25 cellular contexts compared by ENCODE assay signal in the genomic region with DNA sequence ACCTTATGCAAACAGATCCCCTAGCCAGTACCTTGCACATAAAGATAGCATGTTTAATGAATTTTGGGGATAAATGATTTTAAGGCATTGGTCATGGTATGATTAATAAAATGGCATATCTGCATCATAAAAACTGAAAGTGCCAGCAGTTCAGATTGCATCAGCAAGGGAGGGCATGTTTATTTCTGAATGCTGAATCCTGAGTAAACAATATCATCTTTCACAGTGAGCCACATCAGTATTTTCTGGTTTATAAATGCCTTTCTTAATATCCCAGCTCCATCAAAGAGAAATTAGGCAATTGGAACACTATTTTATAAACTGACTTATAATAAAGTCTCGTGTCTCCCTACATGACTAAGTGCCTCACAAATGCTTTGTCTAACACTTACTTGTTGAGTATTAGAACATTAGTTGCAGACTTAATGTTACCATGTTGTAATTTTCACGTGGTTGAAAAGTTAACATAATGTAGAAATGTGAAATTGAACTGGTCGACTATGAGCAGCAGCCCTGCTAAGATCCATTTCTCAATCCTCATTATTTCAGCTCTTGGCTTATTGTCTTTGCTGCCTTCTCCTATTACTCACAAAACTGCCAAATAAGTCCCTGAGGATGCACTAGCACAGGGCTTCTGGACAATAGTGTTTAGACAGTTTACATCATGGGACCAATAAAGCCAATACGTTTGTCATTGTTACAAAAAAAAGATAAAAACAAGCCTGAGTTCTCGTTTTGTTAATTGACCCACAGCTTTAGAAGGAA. TPM values are rescaled to one million over a fixed set of nuclear protein-coding genes. Genes with fewer than 3 reads are reported as not detected.
DNase-seq lines count a peak whose midpoint lies in the region; ATAC-seq, FAIRE-seq and TF ChIP-seq lines count a peak whose summit lies in the region.
"Had no signal": no experiment of that assay in that cellular context is flagged by ENCODE, and none has a peak within 500 bp of the region (broad histone marks: within the 10 kb centered on the region; RNA-seq: fewer than 3 reads in every experiment).

No MANE protein-coding gene starts in this region.

- DNase-seq in activated naive CD4-positive, alpha-beta T cell treated with anti-CD3 and anti-CD28 coated beads, Interleukin-2, amount 50 U/mL, for 16 hours, result no peak
- DNase-seq in dedifferentiated amniotic fluid mesenchymal stem cell (ENCODE audit: extremely low spot score) (peak; percentile 32), mesenchymal stem cell (no peak), aorta (no peak), D721Med (ENCODE audit: insufficient read length, low spot score) (no peak)
- DNase-seq: 8988T; activated CD8-positive, alpha-beta memory T cell treated with anti-CD3 and anti-CD28 coated beads for 24 hours; BE2C; Karpas-422; naive thymus-derived CD8-positive, alpha-beta T cell; NCI-H1092; NCI-H2029 treated with DMSO at 0.1 percent for 48 hours; NCI-H526; stimulated activated CD4-positive, alpha-beta T cell treated with anti-CD3 and anti-CD28 coated beads, Interleukin-4, amount 100 ng/mL, for 24 hours; T1000; upper lobe of left lung had no signal

- H2BK15ac ChIP-seq in mesenchymal stem cell (ENCODE audit: low read depth, poor library complexity, severe bottlenecking), result no peak overlapping the region

- no peak overlapping the region for H3K4me3 Mint-ChIP-seq in activated naive CD4-positive, alpha-beta T cell treated with anti-CD3 and anti-CD28 coated beads, Interleukin-2, amount 50 U/mL, for 24 hours
- H3K4me3 Mint-ChIP-seq: memory B cell; naive thymus-derived CD8-positive, alpha-beta T cell; stimulated activated naive CD8-positive, alpha-beta T cell treated with anti-CD3 and anti-CD28 coated beads, Interleukin-15, Interleukin-2, amounts not matched to agents 100 ng/mL and 50 ng/mL, for 24 hours had no signal

- H4K91ac ChIP-seq in mesenchymal stem cell (ENCODE audit: low read length), result no peak overlapping the region

- no peak overlapping the region for H4K8ac ChIP-seq in mesenchymal stem cell (ENCODE audit: low read length)

- H3K27me3 Mint-ChIP-seq in activated naive CD4-positive, alpha-beta T cell treated with anti-CD3 and anti-CD28 coated beads, Interleukin-2, amount 50 U/mL, for 24 hours, result no peaks in the 10 kb centered on the region
- H3K27me3 Mint-ChIP-seq: memory B cell; naive thymus-derived CD8-positive, alpha-beta T cell; stimulated activated naive CD8-positive, alpha-beta T cell treated with anti-CD3 and anti-CD28 coated beads, Interleukin-15, Interleukin-2, amounts not matched to agents 100 ng/mL and 50 ng/mL, for 24 hours had no signal

- no peak overlapping the region for H2BK120ac ChIP-seq in mesenchymal stem cell (ENCODE audit: low read depth, low read length)

- H3K4ac ChIP-seq in mesenchymal stem cell (ENCODE audit: low read depth in 1 of 2, low read length in 2 of 2), result no peak overlapping the region

- no peak overlapping the region for H3K14ac ChIP-seq in mesenchymal stem cell (ENCODE audit: low read length in 2 of 2)

- intact Hi-C loops in aorta (cut with DNase I), result no loop called here

- H3K27me3 ChIP-seq in mesenchymal stem cell (ENCODE audit: control insufficient read depth in 1 of 2, insufficient read depth in 1 of 2, low read length in 2 of 2) (no peaks in the 10 kb centered on the region), aorta (ENCODE audit: control insufficient read depth in 1 of 2, insufficient read depth in 2 of 2, low read length in 1 of 2) (no peaks in the 10 kb centered on the region)
- H3K27me3 ChIP-seq: BE2C, upper lobe of left lung had no signal

- no peak overlapping the region for H2AK5ac ChIP-seq in mesenchymal stem cell (ENCODE audit: low read length, severe bottlenecking)

- no peak overlapping the region for H2BK5ac ChIP-seq in mesenchymal stem cell (ENCODE audit: low read depth, low read length, poor library complexity, severe bottlenecking)

- no peak overlapping the region for H3K4me2 ChIP-seq in mesenchymal stem cell (ENCODE audit: low read length, poor library complexity, severe bottlenecking)

- WGBS in mesenchymal stem cell, result 92% methylated on average over 4 of the region's 5 CpGs
- 83 to 86% methylated on average over 5 of the region's 5 CpGs for WGBS in aorta, 2 donors

- ATAC-seq in aorta (ENCODE audit: low FRiP score) (peak; percentile 63), GM21737 (IDR thresholded peaks at IDR 0.05; ENCODE audit: unreplicated experiment) (no peak), GM19397 (IDR thresholded peaks at IDR 0.05; ENCODE audit: unreplicated experiment) (no peak)
- ATAC-seq: activated CD4-positive, CD25-positive, alpha-beta regulatory T cell treated with anti-CD3 and anti-CD28 coated beads, Interleukin-2, amount 50 U/mL, for 24 hours; activated naive CD4-positive, alpha-beta T cell treated with anti-CD3 and anti-CD28 coated beads, Interleukin-2, amount 50 U/mL, for 72 hours; naive thymus-derived CD8-positive, alpha-beta T cell had no signal

- H3K4me3 ChIP-seq in mesenchymal stem cell (ENCODE audit: insufficient read depth in 1 of 2, low read depth in 1 of 2, low read length in 2 of 2) (no peak overlapping the region), aorta (ENCODE audit: low read length in 2 of 2) (no peak overlapping the region)
- H3K4me3 ChIP-seq: upper lobe of left lung had no signal

- H3K27ac Mint-ChIP-seq in activated naive CD4-positive, alpha-beta T cell treated with anti-CD3 and anti-CD28 coated beads, Interleukin-2, amount 50 U/mL, for 24 hours, result peak overlapping the region; percentile 17
- H3K27ac Mint-ChIP-seq: activated naive CD4-positive, alpha-beta T cell treated with anti-CD3 and anti-CD28 coated beads, Interleukin-2, amount 50 U/mL, for 72 hours; memory B cell; naive thymus-derived CD8-positive, alpha-beta T cell; stimulated activated naive CD8-positive, alpha-beta T cell treated with anti-CD3 and anti-CD28 coated beads, Interleukin-15, Interleukin-2, amounts not matched to agents 100 ng/mL and 50 ng/mL, for 24 hours had no signal

- no peaks in the 10 kb centered on the region for H3K4me1 Mint-ChIP-seq in activated naive CD4-positive, alpha-beta T cell treated with anti-CD3 and anti-CD28 coated beads, Interleukin-2, amount 50 U/mL, for 24 hours
- H3K4me1 Mint-ChIP-seq: memory B cell; naive thymus-derived CD8-positive, alpha-beta T cell had no signal

- no peak overlapping the region for H3K18ac ChIP-seq in mesenchymal stem cell (ENCODE audit: low read depth in 1 of 2, low read length in 2 of 2)

- no peak overlapping the region for H2BK12ac ChIP-seq in mesenchymal stem cell (ENCODE audit: low read length in 2 of 2)

- peaks cover 56% of the 10 kb centered on the region for H3K36me3 Mint-ChIP-seq in activated naive CD4-positive, alpha-beta T cell treated with anti-CD3 and anti-CD28 coated beads, Interleukin-2, amount 50 U/mL, for 24 hours

- TF ChIP-seq CTCF in D721Med (IDR thresholded peaks at IDR 0.05; ENCODE audit: insufficient read depth, missing control alignments), result no peak

- peaks cover 3% of the 10 kb centered on the region for H3K9me3 ChIP-seq in mesenchymal stem cell (ENCODE audit: control insufficient read depth, low read length)
- peaks cover 2% of the 10 kb centered on the region for H3K9me3 ChIP-seq in aorta (ENCODE audit: control insufficient read depth, low read length)
- H3K9me3 ChIP-seq: BE2C had no signal

- H3K36me3 ChIP-seq in mesenchymal stem cell (ENCODE audit: control insufficient read depth in 1 of 2, insufficient read depth in 2 of 2, low read depth in 1 of 2, low read length in 2 of 2), result peaks cover 3 to 29% of the 10 kb centered on the region in 2 experiments
- peaks cover 5 to 7% of the 10 kb centered on the region in 2 donors for H3K36me3 ChIP-seq in aorta (ENCODE audit: control insufficient read depth in 1 of 2, insufficient read depth in 2 of 2, low read length in 1 of 2)

- H3K4me1 ChIP-seq in mesenchymal stem cell (ENCODE audit: control insufficient read depth, insufficient read depth, low read depth, low read length) (no peaks in the 10 kb centered on the region), aorta (ENCODE audit: control insufficient read depth in 1 of 2, insufficient read depth in 2 of 2, low read length in 2 of 2) (no peaks in the 10 kb centered on the region)
- H3K4me1 ChIP-seq: BE2C had no signal

- peak overlapping the region; percentile 23 for H3K9ac ChIP-seq in mesenchymal stem cell (ENCODE audit: low read length)

- H3K9me3 Mint-ChIP-seq in activated naive CD4-positive, alpha-beta T cell treated with anti-CD3 and anti-CD28 coated beads, Interleukin-2, amount 50 U/mL, for 24 hours, result peaks cover 24% of the 10 kb centered on the region

- no peak for FAIRE-seq in D721Med (lab: Jason Lieb, UNC)
- FAIRE-seq: colon had no signal

- H3K79me1 ChIP-seq in mesenchymal stem cell (replicated peaks; ENCODE audit: low read length, poor library complexity, severe bottlenecking), result no peaks in the 10 kb centered on the region

- H3K27ac ChIP-seq in mesenchymal stem cell (ENCODE audit: low read length, poor library complexity, severe bottlenecking) (no peak overlapping the region), aorta (ENCODE audit: low read depth in 1 of 2, low read length in 2 of 2) (no peak overlapping the region)
- H3K27ac ChIP-seq: RWPE1, upper lobe of left lung had no signal

- H3K23ac ChIP-seq in mesenchymal stem cell (ENCODE audit: low read length in 2 of 2), result no peak overlapping the region

- H2AFZ ChIP-seq in mesenchymal stem cell (ENCODE audit: low read depth, low read length), result no peak overlapping the region

RNA-seq across cellular contexts. Expression of a gene that starts 48.0 kb away (rescaled TPM):
- polyA plus RNA-seq in mesenchymal stem cell (2013, experiment 1 of 2), result 29.4 TPM
- 27.7 TPM for polyA plus RNA-seq in mesenchymal stem cell (2013, experiment 2 of 2)
- total RNA-seq in aorta, result 10 to 100 TPM; 33.3 to 39.3 TPM
- polyA plus RNA-seq in aorta, result 10 to 100 TPM; 16.4 to 24.5 TPM
